ENCODE assay signal across 1 cellular context in the genomic region with DNA sequence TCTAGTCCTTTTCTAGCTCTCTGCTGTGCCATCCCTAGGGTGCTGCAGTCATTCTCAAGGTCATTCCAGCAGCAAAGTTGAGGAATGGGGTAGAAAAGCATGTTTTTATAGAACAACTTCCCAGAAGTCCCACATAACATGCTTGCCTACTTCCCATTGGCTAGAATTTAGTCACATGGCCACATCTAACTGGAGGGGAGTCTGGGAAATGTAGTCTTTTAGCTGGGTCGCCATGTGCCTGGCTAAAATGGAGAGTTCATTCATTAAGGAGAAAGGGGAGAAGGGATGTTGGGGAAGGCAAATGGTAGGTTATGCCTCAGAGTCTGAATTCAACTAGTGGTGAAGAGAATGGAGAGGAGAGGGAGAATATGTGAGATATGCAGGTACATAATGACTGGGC.
TF ChIP-seq lines count a peak whose summit lies in the region.

No MANE protein-coding gene starts in this region.

TF ChIP-seq in HCT116, 20 proteins besides CTCF, POLR2A, EP300 and RAD21 (continued from another document):
- TF ChIP-seq, protein P1, sequence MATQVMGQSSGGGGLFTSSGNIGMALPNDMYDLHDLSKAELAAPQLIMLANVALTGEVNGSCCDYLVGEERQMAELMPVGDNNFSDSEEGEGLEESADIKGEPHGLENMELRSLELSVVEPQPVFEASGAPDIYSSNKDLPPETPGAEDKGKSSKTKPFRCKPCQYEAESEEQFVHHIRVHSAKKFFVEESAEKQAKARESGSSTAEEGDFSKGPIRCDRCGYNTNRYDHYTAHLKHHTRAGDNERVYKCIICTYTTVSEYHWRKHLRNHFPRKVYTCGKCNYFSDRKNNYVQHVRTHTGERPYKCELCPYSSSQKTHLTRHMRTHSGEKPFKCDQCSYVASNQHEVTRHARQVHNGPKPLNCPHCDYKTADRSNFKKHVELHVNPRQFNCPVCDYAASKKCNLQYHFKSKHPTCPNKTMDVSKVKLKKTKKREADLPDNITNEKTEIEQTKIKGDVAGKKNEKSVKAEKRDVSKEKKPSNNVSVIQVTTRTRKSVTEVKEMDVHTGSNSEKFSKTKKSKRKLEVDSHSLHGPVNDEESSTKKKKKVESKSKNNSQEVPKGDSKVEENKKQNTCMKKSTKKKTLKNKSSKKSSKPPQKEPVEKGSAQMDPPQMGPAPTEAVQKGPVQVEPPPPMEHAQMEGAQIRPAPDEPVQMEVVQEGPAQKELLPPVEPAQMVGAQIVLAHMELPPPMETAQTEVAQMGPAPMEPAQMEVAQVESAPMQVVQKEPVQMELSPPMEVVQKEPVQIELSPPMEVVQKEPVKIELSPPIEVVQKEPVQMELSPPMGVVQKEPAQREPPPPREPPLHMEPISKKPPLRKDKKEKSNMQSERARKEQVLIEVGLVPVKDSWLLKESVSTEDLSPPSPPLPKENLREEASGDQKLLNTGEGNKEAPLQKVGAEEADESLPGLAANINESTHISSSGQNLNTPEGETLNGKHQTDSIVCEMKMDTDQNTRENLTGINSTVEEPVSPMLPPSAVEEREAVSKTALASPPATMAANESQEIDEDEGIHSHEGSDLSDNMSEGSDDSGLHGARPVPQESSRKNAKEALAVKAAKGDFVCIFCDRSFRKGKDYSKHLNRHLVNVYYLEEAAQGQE (IDR thresholded peaks at IDR 0.05; ENCODE audit: low read depth) = no peak
